ENCODE assay signal across 1 cellular context in the genomic region with DNA sequence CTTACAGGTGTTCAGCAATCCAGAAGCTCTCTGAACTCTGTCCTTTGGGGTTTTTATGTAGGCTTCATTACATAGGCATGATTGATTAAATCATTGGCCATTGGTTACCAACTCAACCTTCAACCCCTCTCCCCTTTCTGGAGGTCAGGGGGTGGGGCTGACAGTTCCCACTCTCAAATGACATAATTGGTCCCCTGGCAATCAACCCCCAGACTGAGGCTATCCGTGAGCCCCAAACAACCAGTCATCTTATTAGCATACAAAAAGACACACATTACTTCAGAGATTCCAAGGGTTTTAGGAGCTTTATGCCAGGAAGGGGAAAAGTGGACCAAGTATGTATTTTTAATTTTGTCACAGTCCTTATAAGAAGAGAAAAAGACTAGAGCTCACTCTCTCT.
TF ChIP-seq lines count a peak whose summit lies in the region.

No MANE protein-coding gene starts in this region.

TF ChIP-seq in WTC11, 78 proteins besides CTCF, POLR2A, EP300 and RAD21 (continued from another document):
- TF ChIP-seq, protein P1, sequence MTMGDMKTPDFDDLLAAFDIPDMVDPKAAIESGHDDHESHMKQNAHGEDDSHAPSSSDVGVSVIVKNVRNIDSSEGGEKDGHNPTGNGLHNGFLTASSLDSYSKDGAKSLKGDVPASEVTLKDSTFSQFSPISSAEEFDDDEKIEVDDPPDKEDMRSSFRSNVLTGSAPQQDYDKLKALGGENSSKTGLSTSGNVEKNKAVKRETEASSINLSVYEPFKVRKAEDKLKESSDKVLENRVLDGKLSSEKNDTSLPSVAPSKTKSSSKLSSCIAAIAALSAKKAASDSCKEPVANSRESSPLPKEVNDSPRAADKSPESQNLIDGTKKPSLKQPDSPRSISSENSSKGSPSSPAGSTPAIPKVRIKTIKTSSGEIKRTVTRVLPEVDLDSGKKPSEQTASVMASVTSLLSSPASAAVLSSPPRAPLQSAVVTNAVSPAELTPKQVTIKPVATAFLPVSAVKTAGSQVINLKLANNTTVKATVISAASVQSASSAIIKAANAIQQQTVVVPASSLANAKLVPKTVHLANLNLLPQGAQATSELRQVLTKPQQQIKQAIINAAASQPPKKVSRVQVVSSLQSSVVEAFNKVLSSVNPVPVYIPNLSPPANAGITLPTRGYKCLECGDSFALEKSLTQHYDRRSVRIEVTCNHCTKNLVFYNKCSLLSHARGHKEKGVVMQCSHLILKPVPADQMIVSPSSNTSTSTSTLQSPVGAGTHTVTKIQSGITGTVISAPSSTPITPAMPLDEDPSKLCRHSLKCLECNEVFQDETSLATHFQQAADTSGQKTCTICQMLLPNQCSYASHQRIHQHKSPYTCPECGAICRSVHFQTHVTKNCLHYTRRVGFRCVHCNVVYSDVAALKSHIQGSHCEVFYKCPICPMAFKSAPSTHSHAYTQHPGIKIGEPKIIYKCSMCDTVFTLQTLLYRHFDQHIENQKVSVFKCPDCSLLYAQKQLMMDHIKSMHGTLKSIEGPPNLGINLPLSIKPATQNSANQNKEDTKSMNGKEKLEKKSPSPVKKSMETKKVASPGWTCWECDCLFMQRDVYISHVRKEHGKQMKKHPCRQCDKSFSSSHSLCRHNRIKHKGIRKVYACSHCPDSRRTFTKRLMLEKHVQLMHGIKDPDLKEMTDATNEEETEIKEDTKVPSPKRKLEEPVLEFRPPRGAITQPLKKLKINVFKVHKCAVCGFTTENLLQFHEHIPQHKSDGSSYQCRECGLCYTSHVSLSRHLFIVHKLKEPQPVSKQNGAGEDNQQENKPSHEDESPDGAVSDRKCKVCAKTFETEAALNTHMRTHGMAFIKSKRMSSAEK (CRISPR knock-in tag; IDR thresholded peaks at IDR 0.05; ENCODE audit: borderline replicate concordance), result no peak
